11 cellular contexts compared by ENCODE assay signal in the genomic region with DNA sequence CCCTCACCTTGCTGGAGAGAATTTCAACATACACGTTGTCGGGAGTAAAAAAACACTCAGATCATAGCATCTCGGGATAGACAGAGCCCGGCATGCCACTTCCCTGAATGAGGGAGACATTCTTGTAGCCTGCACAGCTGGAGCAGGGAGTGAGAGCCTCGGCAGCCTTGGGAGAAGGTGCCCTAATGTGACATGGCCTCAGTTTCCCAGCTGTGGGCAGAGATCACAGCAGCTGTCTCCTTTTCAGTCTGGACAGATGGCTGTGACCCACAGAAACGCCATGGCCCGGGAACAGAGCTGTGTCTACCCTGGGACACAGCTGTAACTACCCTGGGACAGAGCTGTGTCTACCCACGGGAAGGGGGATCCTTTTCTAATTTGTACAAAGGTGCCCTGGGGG. TPM values are rescaled to one million over a fixed set of nuclear protein-coding genes. Genes with fewer than 3 reads are reported as not detected.
DNase-seq lines count a peak whose midpoint lies in the region; ATAC-seq and TF ChIP-seq lines count a peak whose summit lies in the region.
"Had no signal": no experiment of that assay in that cellular context is flagged by ENCODE, and none has a peak within 500 bp of the region (broad histone marks: within the 10 kb centered on the region; RNA-seq: fewer than 3 reads in every experiment).

No MANE protein-coding gene starts in this region.

- ATAC-seq in GM19455 (IDR thresholded peaks at IDR 0.05; ENCODE audit: unreplicated experiment) = peak; percentile 3

- H2BK5ac ChIP-seq in mesendoderm (ENCODE audit: low read length) = no peak overlapping the region

- H3K36me3 ChIP-seq in KMS-11 (ENCODE audit: insufficient read depth) = no peaks in the 10 kb centered on the region
- no peaks in the 10 kb centered on the region for H3K36me3 ChIP-seq in right atrium auricular region
- no peaks in the 10 kb centered on the region for H3K36me3 ChIP-seq in subcutaneous abdominal adipose tissue (ENCODE audit: control insufficient read depth in 5 of 5, insufficient read depth in 5 of 5, low read length in 5 of 5)
- no peaks in the 10 kb centered on the region for H3K36me3 ChIP-seq in mesendoderm (ENCODE audit: control insufficient read depth, insufficient read depth, low read length)
- H3K36me3 ChIP-seq: neutrophil had no signal

- no peak overlapping the region for H4K5ac ChIP-seq in mesendoderm (ENCODE audit: low read length)

- H2BK120ac ChIP-seq in mesendoderm (ENCODE audit: low read depth, low read length) = no peak overlapping the region

- H4K8ac ChIP-seq in mesendoderm (ENCODE audit: low read depth, low read length) = no peak overlapping the region

- H2AFZ ChIP-seq in KMS-11 (ENCODE audit: low read depth) = peak overlapping the region; percentile 39; the same call in 1 of the 2 replicates

- no peaks in the 10 kb centered on the region for H3K79me1 ChIP-seq in mesendoderm (ENCODE audit: low read length)

- H3K4me3 ChIP-seq in KMS-11 (IDR thresholded peaks at IDR 0.05; ENCODE audit: insufficient read depth, low read depth, low read length) = no peak overlapping the region
- H3K4me3 ChIP-seq in right atrium auricular region = no peak overlapping the region
- H3K4me3 ChIP-seq in subcutaneous abdominal adipose tissue (ENCODE audit: low read depth in 1 of 5, low read length in 5 of 5) = no peak overlapping the region
- no peak overlapping the region for H3K4me3 ChIP-seq in mesendoderm (ENCODE audit: low read length)

- H3K27ac ChIP-seq in KMS-11 (0 out of 2 replicates have a peak overlapping the region, but pooled peaks have one; percentile 43), right atrium auricular region (peak overlapping the region; percentile 65 to 78), subcutaneous abdominal adipose tissue (ENCODE audit: low read depth, low read length) (peak overlapping the region; percentile 87), mesendoderm (ENCODE audit: low read depth, low read length) (no peak overlapping the region)
- H3K27ac ChIP-seq: neutrophil had no signal

- H3K18ac ChIP-seq in mesendoderm (ENCODE audit: low read length) = no peak overlapping the region

- no CpG with 5 or more reads among the region's 8 CpGs for WGBS in mesendoderm (ENCODE audit: extremely low coverage, insufficient coverage, low lambda C conversion rate)

- no peak for TF ChIP-seq CTCF in KMS-11 (conservative IDR thresholded peaks at IDR 0.05; ENCODE audit: low read depth, low read length)
- no peak for TF ChIP-seq CTCF in right atrium auricular region (IDR thresholded peaks at IDR 0.05)

- H3K79me2 ChIP-seq in KMS-11 (ENCODE audit: insufficient read depth, low read depth) = no peaks in the 10 kb centered on the region
- no peaks in the 10 kb centered on the region for H3K79me2 ChIP-seq in mesendoderm (ENCODE audit: control insufficient read depth, insufficient read depth, low read length)

- H3K9me3 ChIP-seq in right atrium auricular region (no peaks in the 10 kb centered on the region), subcutaneous abdominal adipose tissue (ENCODE audit: control insufficient read depth in 5 of 5, low read length in 5 of 5) (no peaks in the 10 kb centered on the region)
- H3K9me3 ChIP-seq: neutrophil had no signal

- H2AK5ac ChIP-seq in mesendoderm (ENCODE audit: low read length) = no peak overlapping the region

- DNase-seq in right atrium auricular region (ENCODE audit: low spot score) = no peak
- no peak for DNase-seq in mesendoderm
- DNase-seq in HPDE6-E6E7 (ENCODE audit: extremely low spot score) = no peak
- DNase-seq in stimulated activated CD4-positive, alpha-beta T cell treated with anti-CD3 and anti-CD28 coated beads, Interleukin-15, amount 100 ng/mL, for 24 hours = no peak
- DNase-seq: activated naive CD4-positive, alpha-beta T cell treated with anti-CD3 and anti-CD28 coated beads, Interleukin-2, amount 50 U/mL, for 16 hours; GDM1; NCI-H1092 had no signal

- no peak overlapping the region for H2BK15ac ChIP-seq in mesendoderm (replicated peaks; ENCODE audit: low read depth)

- no peaks in the 10 kb centered on the region for H3K27me3 ChIP-seq in KMS-11 (ENCODE audit: insufficient read depth, low read depth)
- H3K27me3 ChIP-seq in right atrium auricular region = no peaks in the 10 kb centered on the region
- H3K27me3 ChIP-seq in subcutaneous abdominal adipose tissue (ENCODE audit: control insufficient read depth in 5 of 5, insufficient read depth in 4 of 5, low read length in 5 of 5) = no peaks in the 10 kb centered on the region
- H3K27me3 ChIP-seq in mesendoderm (ENCODE audit: insufficient read depth, low read length, poor library complexity) = no peaks in the 10 kb centered on the region
- H3K27me3 ChIP-seq: neutrophil had no signal

- H3K4me1 ChIP-seq in KMS-11 (ENCODE audit: low read depth, poor library complexity, severe bottlenecking) (peaks cover 17% of the 10 kb centered on the region), right atrium auricular region (peaks cover 7 to 82% of the 10 kb centered on the region in 2 donors), subcutaneous abdominal adipose tissue (ENCODE audit: control insufficient read depth in 5 of 5, insufficient read depth in 5 of 5, low read length in 5 of 5) (peaks cover 30 to 87% (median 80%) of the 10 kb centered on the region in 5 donors), mesendoderm (ENCODE audit: control insufficient read depth, low read depth, low read length) (peaks cover 5% of the 10 kb centered on the region)

- H3K9ac ChIP-seq in KMS-11 = no peak overlapping the region
- peak overlapping the region in 2 of 5 donors; percentile 6 to 35 for H3K9ac ChIP-seq in subcutaneous abdominal adipose tissue (ENCODE audit: low read length in 5 of 5)
- no peak overlapping the region for H3K9ac ChIP-seq in mesendoderm (ENCODE audit: low read length)

- H3K4me2 ChIP-seq in KMS-11 (peak overlapping the region; percentile 33; the same call in 1 of the 2 replicates), mesendoderm (ENCODE audit: low read length) (no peak overlapping the region)

- H3K4ac ChIP-seq in mesendoderm (ENCODE audit: low read depth, low read length) = no peak overlapping the region

- H3K23ac ChIP-seq in mesendoderm (ENCODE audit: low read length) = no peak overlapping the region

- no peaks in the 10 kb centered on the region for H4K20me1 ChIP-seq in KMS-11 (ENCODE audit: insufficient read depth)

- H3K56ac ChIP-seq in mesendoderm (ENCODE audit: low read length) = no peak overlapping the region

RNA-seq across cellular contexts. Expression of a gene that starts 55.9 kb away (rescaled TPM):
- total RNA-seq in right atrium auricular region = 10 to 100 TPM; 19.5 to 26.0 TPM
- polyA plus RNA-seq in mesendoderm (2013, experiment 1 of 2) = 4.5 TPM
- polyA plus RNA-seq in mesendoderm (2013, experiment 2 of 2) = 5.0 TPM
